ENCODE assay signal across 1 cellular context in the genomic region with DNA sequence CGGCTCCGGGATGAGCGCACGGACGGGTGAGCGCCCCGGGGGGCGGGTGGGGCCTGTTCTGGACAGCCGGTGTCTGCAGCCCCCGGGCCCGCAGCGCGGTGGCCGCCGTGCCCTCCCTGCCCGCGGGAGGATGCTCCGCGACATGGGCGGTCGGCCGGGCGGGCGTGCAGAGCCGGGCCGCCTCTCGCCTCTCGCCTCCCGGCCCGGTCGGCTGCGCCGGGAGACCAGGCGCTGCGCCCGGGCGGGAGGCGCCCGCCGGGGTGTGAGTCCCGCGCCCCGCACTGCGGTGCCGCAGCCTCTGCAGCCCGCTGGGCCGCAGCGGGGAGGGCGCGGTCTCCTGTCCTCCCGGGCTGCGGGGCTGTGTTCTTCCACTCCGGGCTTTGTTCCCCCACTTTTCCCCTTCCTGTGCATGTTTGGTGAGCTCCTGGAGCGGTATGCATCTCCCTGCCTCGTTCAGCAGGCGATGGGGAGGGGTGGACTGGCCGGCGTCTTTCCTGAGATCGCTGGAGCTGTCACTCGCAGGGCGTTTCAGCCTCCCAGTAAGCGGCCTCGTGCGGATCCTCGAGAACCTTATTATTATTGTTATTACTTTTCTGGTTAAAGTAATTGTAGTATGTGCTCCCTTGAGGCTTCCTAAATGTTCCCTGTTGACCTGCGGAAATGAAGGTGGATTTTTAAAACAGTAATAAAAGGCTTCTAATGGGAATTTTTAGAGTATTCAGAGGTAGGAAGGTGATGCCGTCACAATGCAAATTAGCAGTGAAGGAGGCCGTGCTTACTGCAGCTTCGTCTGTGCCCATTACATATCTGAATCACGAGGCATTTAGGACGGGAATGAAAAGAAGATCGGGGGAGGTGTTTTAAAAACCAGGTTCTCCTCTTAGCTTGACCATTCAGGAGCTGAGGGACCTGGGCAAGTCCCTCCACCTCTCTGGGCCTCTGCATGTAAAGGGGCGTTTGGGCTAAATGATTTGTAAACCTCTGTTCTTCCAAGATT.
TF ChIP-seq lines count a peak whose summit lies in the region.

No MANE protein-coding gene starts in this region.

TF ChIP-seq in GM23338, 12 proteins besides CTCF, POLR2A, EP300 and RAD21:
- TF ChIP-seq ZNF462 (CRISPR knock-in tag; IDR thresholded peaks at IDR 0.05) (no peak), ZNF331 (CRISPR knock-in tag; IDR thresholded peaks at IDR 0.05; ENCODE audit: low read depth) (no peak), JUNB (IDR thresholded peaks at IDR 0.05; ENCODE audit: unreplicated experiment) (no peak), POLR2AphosphoS5 (IDR thresholded peaks at IDR 0.05; ENCODE audit: low read depth) (no peak), ZNF114 (CRISPR knock-in tag; IDR thresholded peaks at IDR 0.05) (no peak), NANOG (IDR thresholded peaks at IDR 0.05; ENCODE audit: borderline replicate concordance) (no peak), EZH2 (IDR thresholded peaks at IDR 0.05; ENCODE audit: low read depth, unreplicated experiment) (no peak), CREB1 (CRISPR knock-in tag; IDR thresholded peaks at IDR 0.05; ENCODE audit: low read depth) (no peak), EZH2phosphoT487 (IDR thresholded peaks at IDR 0.05; ENCODE audit: unreplicated experiment) (no peak), ETS1 (IDR thresholded peaks at IDR 0.05) (no peak), STAT1 (IDR thresholded peaks at IDR 0.05; ENCODE audit: unreplicated experiment) (no peak)
- TF ChIP-seq, protein P1, sequence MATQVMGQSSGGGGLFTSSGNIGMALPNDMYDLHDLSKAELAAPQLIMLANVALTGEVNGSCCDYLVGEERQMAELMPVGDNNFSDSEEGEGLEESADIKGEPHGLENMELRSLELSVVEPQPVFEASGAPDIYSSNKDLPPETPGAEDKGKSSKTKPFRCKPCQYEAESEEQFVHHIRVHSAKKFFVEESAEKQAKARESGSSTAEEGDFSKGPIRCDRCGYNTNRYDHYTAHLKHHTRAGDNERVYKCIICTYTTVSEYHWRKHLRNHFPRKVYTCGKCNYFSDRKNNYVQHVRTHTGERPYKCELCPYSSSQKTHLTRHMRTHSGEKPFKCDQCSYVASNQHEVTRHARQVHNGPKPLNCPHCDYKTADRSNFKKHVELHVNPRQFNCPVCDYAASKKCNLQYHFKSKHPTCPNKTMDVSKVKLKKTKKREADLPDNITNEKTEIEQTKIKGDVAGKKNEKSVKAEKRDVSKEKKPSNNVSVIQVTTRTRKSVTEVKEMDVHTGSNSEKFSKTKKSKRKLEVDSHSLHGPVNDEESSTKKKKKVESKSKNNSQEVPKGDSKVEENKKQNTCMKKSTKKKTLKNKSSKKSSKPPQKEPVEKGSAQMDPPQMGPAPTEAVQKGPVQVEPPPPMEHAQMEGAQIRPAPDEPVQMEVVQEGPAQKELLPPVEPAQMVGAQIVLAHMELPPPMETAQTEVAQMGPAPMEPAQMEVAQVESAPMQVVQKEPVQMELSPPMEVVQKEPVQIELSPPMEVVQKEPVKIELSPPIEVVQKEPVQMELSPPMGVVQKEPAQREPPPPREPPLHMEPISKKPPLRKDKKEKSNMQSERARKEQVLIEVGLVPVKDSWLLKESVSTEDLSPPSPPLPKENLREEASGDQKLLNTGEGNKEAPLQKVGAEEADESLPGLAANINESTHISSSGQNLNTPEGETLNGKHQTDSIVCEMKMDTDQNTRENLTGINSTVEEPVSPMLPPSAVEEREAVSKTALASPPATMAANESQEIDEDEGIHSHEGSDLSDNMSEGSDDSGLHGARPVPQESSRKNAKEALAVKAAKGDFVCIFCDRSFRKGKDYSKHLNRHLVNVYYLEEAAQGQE (IDR thresholded peaks at IDR 0.05; ENCODE audit: unreplicated experiment) = no peak
